In genomic region chr5:9338796-9339195, GRCh38 we compare ENCODE assay signal across 13 cellular contexts.
DNase-seq lines count a peak whose midpoint lies in the region; ATAC-seq, FAIRE-seq and TF ChIP-seq lines count a peak whose summit lies in the region.
"Had no signal": no experiment of that assay in that cellular context is flagged by ENCODE, and none has a peak within 500 bp of the region (broad histone marks: within the 10 kb centered on the region; RNA-seq: fewer than 3 reads in every experiment).

No MANE protein-coding gene starts in this region.

- H3K27me3 Mint-ChIP-seq in HFFc6 (ENCODE audit: insufficient read depth): peaks cover 2% of the 10 kb centered on the region; the same call in 1 of the 2 replicates
- no peaks in the 10 kb centered on the region for H3K27me3 Mint-ChIP-seq in naive thymus-derived CD4-positive, alpha-beta T cell
- H3K27me3 Mint-ChIP-seq: CD8-positive, alpha-beta memory T cell had no signal

- no peak for TF ChIP-seq CTCF in HFFc6 (IDR thresholded peaks at IDR 0.05)
- no peak for TF ChIP-seq CTCF in GM12878 (IDR thresholded peaks at IDR 0.05 in 2 of 3, conservative IDR thresholded peaks at IDR 0.05 in 1 of 3; ENCODE audit: control insufficient read depth in 2 of 3, extremely low read depth in 1 of 3, insufficient read depth in 1 of 3, low read depth in 3 of 3, low read length in 3 of 3)
- TF ChIP-seq CTCF in fibroblast of villous mesenchyme (IDR thresholded peaks at IDR 0.05; ENCODE audit: insufficient read depth, low read depth, low read length): no peak

- peak overlapping the region; percentile 82 for H3K27ac Mint-ChIP-seq in HFFc6
- H3K27ac Mint-ChIP-seq in naive thymus-derived CD4-positive, alpha-beta T cell: no peak overlapping the region
- H3K27ac Mint-ChIP-seq: CD8-positive, alpha-beta memory T cell; H9 had no signal

- no peak for TF ChIP-seq EP300 in GM12878 (IDR thresholded peaks at IDR 0.05; ENCODE audit: borderline replicate concordance in 1 of 2, control insufficient read depth in 1 of 2, low read depth in 2 of 2, low read length in 2 of 2)

- RAD21 ChIA-PET in GM12878 (lab: Charles Lee; ENCODE audit: unreplicated experiment): no interaction called here

- intact Hi-C loops in GM12878 (cut with micrococcal nuclease; ENCODE audit: unreplicated experiment): no loop called here
- intact Hi-C loops in naive thymus-derived CD4-positive, alpha-beta T cell (cut with micrococcal nuclease): no loop called here

- no TSS peak for BruUV-seq in GM12878 (replicated peaks; lab: Mats Ljungman, UMichigan)

- POLR2A ChIA-PET in GM12878 (lab: Charles Lee): no interaction called here
- POLR2A ChIA-PET in naive thymus-derived CD4-positive, alpha-beta T cell (lab: Charles Lee): no interaction called here

- peak overlapping the region; percentile 78 for H3K4me3 Mint-ChIP-seq in HFFc6
- H3K4me3 Mint-ChIP-seq in naive thymus-derived CD4-positive, alpha-beta T cell: no peak overlapping the region
- H3K4me3 Mint-ChIP-seq: CD8-positive, alpha-beta memory T cell; H9 had no signal

- no peak overlapping the region for H2AFZ ChIP-seq in GM12878 (ENCODE audit: control insufficient read depth, low read depth, low read length)

- no peak overlapping the region for H3K9ac ChIP-seq in GM12878 (ENCODE audit: control insufficient read depth, insufficient read depth, low read length)

- no peaks in the 10 kb centered on the region for H4K20me1 ChIP-seq in GM12878 (ENCODE audit: control insufficient read depth, insufficient read depth)

- in situ Hi-C loops in GM12878 (cut with MboI): no loop called here

- H3K36me3 ChIP-seq in GM12878 (ENCODE audit: control insufficient read depth in 2 of 2, insufficient read depth in 2 of 2, low read length in 1 of 2): no peaks in the 10 kb centered on the region
- no peaks in the 10 kb centered on the region for H3K36me3 ChIP-seq in naive thymus-derived CD4-positive, alpha-beta T cell (ENCODE audit: control insufficient read depth in 2 of 3, insufficient read depth in 3 of 3, low read length in 3 of 3)

- H3K4me3 ChIP-seq in GM12878 (no peak overlapping the region), fibroblast of villous mesenchyme (ENCODE audit: low read depth, low read length) (no peak overlapping the region)
- H3K4me3 ChIP-seq in naive thymus-derived CD4-positive, alpha-beta T cell (ENCODE audit: low read length): no peak overlapping the region

- no peak for TF ChIP-seq POLR2A in GM12878 (IDR thresholded peaks at IDR 0.05; ENCODE audit: low read depth, low read length)

- H3K27ac ChIP-seq in GM12878 (ENCODE audit: control insufficient read depth, insufficient read depth) (no peak overlapping the region), temporal lobe (ENCODE audit: low read depth, low read length) (peak overlapping the region; percentile 45)
- H3K27ac ChIP-seq in naive thymus-derived CD4-positive, alpha-beta T cell (ENCODE audit: low read depth, low read length): no peak overlapping the region

- H3K4me1 Mint-ChIP-seq in HFFc6 (ENCODE audit: low read depth): peaks cover 97% of the 10 kb centered on the region
- H3K4me1 Mint-ChIP-seq in naive thymus-derived CD4-positive, alpha-beta T cell: peaks cover 0 to 2% (median 0%) of the 10 kb centered on the region in 7 donors
- H3K4me1 Mint-ChIP-seq: CD8-positive, alpha-beta memory T cell; H9 had no signal

- DNase-seq in HFFc6: no peak
- no peak for DNase-seq in GM12878 (ENCODE audit: low read depth, low spot score)
- DNase-seq in fibroblast of villous mesenchyme (ENCODE audit: low read depth): peak; percentile 43
- no peak for DNase-seq in GF-D8 (lab: John Stamatoyannopoulos, UW)
- DNase-seq in SKM-1 (lab: John Stamatoyannopoulos, UW; ENCODE audit: unreplicated experiment): no peak
- no peak for DNase-seq in naive thymus-derived CD4-positive, alpha-beta T cell
- DNase-seq: CD8-positive, alpha-beta memory T cell; DMS79; NCI-H1436; NCI-H345 had no signal

- H3K79me2 ChIP-seq in GM12878 (ENCODE audit: control insufficient read depth, insufficient read depth, low read length): no peaks in the 10 kb centered on the region

- FAIRE-seq in GM12878 (lab: Jason Lieb, UNC): no peak
- FAIRE-seq: D721Med had no signal

- WGBS in GM12878 (ENCODE audit: insufficient coverage, insufficient replicate concordance, low lambda C conversion rate, missing lambda C conversion rate): 13% methylated on average over 4 of the region's 4 CpGs

- no peaks in the 10 kb centered on the region for H3K27me3 ChIP-seq in GM12878 (replicated peaks in 1 of 2; ENCODE audit: control insufficient read depth in 2 of 2, insufficient read depth in 2 of 2, low read length in 1 of 2)
- H3K27me3 ChIP-seq in naive thymus-derived CD4-positive, alpha-beta T cell (ENCODE audit: control insufficient read depth in 2 of 2, insufficient read depth in 2 of 2, low read length in 2 of 2): no peaks in the 10 kb centered on the region

- no peak for TF ChIP-seq RAD21 in GM12878 (IDR thresholded peaks at IDR 0.05; ENCODE audit: insufficient read depth, low read depth, low read length)

- H3K9me3 Mint-ChIP-seq in HFFc6: no peaks in the 10 kb centered on the region; the same call in 1 of the 2 replicates
- H3K9me3 Mint-ChIP-seq in naive thymus-derived CD4-positive, alpha-beta T cell: peaks cover 0 to 13% (median 3%) of the 10 kb centered on the region in 11 donors

- H3K36me3 Mint-ChIP-seq in HFFc6 (ENCODE audit: low read depth): peaks cover 31% of the 10 kb centered on the region
- H3K36me3 Mint-ChIP-seq in naive thymus-derived CD4-positive, alpha-beta T cell: no peaks in the 10 kb centered on the region
- H3K36me3 Mint-ChIP-seq: CD8-positive, alpha-beta memory T cell had no signal

- no peak overlapping the region for H3K4me2 ChIP-seq in GM12878 (ENCODE audit: control insufficient read depth, insufficient read depth)

- H3K9me3 ChIP-seq in GM12878 (replicated peaks; ENCODE audit: control insufficient read depth, insufficient read depth, low read length): no peaks in the 10 kb centered on the region
- no peaks in the 10 kb centered on the region for H3K9me3 ChIP-seq in naive thymus-derived CD4-positive, alpha-beta T cell (ENCODE audit: control insufficient read depth in 2 of 3, low read length in 3 of 3)

- CTCF ChIA-PET in GM12878 (lab: Yijun Ruan, JAX): no interaction called here
- CTCF ChIA-PET in naive thymus-derived CD4-positive, alpha-beta T cell (lab: Charles Lee): no interaction called here

- no peaks in the 10 kb centered on the region for H3K4me1 ChIP-seq in GM12878 (ENCODE audit: control insufficient read depth, insufficient read depth, low read length)
- no peaks in the 10 kb centered on the region for H3K4me1 ChIP-seq in naive thymus-derived CD4-positive, alpha-beta T cell (ENCODE audit: control insufficient read depth in 2 of 2, insufficient read depth in 2 of 2, low read length in 2 of 2)

- SMC1A ChIA-PET in GM12878 (lab: Charles Lee; ENCODE audit: uncharacterized antibody, unreplicated experiment): interaction anchor here (1.1 kb wide), 1 partner anchor 85 kb away, joined by 3 read pairs; no protein-coding TSS in a partner anchor

- ATAC-seq in GM12878: no peak
- ATAC-seq in naive thymus-derived CD4-positive, alpha-beta T cell: no peak

TF ChIP-seq in GM12878, 131 proteins besides CTCF, POLR2A, EP300 and RAD21:
- 0 out of 2 replicates have a peak, but pooled peaks have one; percentile 9 for TF ChIP-seq JUNB (IDR thresholded peaks at IDR 0.05)
- TF ChIP-seq, protein P1, sequence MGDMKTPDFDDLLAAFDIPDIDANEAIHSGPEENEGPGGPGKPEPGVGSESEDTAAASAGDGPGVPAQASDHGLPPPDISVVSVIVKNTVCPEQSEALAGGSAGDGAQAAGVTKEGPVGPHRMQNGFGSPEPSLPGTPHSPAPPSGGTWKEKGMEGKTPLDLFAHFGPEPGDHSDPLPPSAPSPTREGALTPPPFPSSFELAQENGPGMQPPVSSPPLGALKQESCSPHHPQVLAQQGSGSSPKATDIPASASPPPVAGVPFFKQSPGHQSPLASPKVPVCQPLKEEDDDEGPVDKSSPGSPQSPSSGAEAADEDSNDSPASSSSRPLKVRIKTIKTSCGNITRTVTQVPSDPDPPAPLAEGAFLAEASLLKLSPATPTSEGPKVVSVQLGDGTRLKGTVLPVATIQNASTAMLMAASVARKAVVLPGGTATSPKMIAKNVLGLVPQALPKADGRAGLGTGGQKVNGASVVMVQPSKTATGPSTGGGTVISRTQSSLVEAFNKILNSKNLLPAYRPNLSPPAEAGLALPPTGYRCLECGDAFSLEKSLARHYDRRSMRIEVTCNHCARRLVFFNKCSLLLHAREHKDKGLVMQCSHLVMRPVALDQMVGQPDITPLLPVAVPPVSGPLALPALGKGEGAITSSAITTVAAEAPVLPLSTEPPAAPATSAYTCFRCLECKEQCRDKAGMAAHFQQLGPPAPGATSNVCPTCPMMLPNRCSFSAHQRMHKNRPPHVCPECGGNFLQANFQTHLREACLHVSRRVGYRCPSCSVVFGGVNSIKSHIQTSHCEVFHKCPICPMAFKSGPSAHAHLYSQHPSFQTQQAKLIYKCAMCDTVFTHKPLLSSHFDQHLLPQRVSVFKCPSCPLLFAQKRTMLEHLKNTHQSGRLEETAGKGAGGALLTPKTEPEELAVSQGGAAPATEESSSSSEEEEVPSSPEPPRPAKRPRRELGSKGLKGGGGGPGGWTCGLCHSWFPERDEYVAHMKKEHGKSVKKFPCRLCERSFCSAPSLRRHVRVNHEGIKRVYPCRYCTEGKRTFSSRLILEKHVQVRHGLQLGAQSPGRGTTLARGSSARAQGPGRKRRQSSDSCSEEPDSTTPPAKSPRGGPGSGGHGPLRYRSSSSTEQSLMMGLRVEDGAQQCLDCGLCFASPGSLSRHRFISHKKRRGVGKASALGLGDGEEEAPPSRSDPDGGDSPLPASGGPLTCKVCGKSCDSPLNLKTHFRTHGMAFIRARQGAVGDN (IDR thresholded peaks at IDR 0.05): no peak
